9 cellular contexts compared by ENCODE assay signal in genomic region chr11:48063424-48063978, GRCh38.
DNase-seq lines count a peak whose midpoint lies in the region; ATAC-seq and TF ChIP-seq lines count a peak whose summit lies in the region.
"Had no signal": no experiment of that assay in that cellular context is flagged by ENCODE, and none has a peak within 500 bp of the region (broad histone marks: within the 10 kb centered on the region; RNA-seq: fewer than 3 reads in every experiment).

No MANE protein-coding gene starts in this region.

- peak overlapping the region in 6 of 8 donors; percentile 23 to 73 (median 57) for H3K27ac Mint-ChIP-seq in CD8-positive, alpha-beta memory T cell
- H3K27ac Mint-ChIP-seq in CD8-positive, alpha-beta T cell, result no peak overlapping the region

- peaks cover 0 to 17% (median 8%) of the 10 kb centered on the region in 3 donors for H3K36me3 Mint-ChIP-seq in CD8-positive, alpha-beta memory T cell
- peaks cover 6% of the 10 kb centered on the region for H3K36me3 Mint-ChIP-seq in CD8-positive, alpha-beta T cell

- no peaks in the 10 kb centered on the region for H3K27me3 ChIP-seq in CD8-positive, alpha-beta memory T cell (ENCODE audit: insufficient read depth, low read length, poor library complexity, severe bottlenecking)
- no peaks in the 10 kb centered on the region for H3K27me3 ChIP-seq in CD8-positive, alpha-beta T cell (ENCODE audit: insufficient read depth, low read length)

- intact Hi-C loops in CD8-positive, alpha-beta T cell (cut with DNase I, micrococcal nuclease), result no loop called here

- DNase-seq in CD8-positive, alpha-beta memory T cell, result no peak
- peak; percentile 12 for DNase-seq in RKO (ENCODE audit: low spot score)
- peak; percentile 93 for DNase-seq in fibroblast of the conjunctiva (ENCODE audit: low read depth)
- DNase-seq in pons (ENCODE audit: low spot score), result peak; percentile 74
- DNase-seq in NCI-H146 treated with DMSO at 0.1 percent for 48 hours (lab: John Stamatoyannopoulos, UW; ENCODE audit: unreplicated experiment), result no peak
- DNase-seq in CD8-positive, alpha-beta T cell, result no peak
- DNase-seq in SHP77 (lab: John Stamatoyannopoulos, UW), result no peak
- DNase-seq: NCI-H146 had no signal

- H3K4me3 Mint-ChIP-seq in CD8-positive, alpha-beta memory T cell, result no peak overlapping the region
- H3K4me3 Mint-ChIP-seq in CD8-positive, alpha-beta T cell, result no peak overlapping the region

- no peak for TF ChIP-seq CTCF in CD8-positive, alpha-beta T cell (IDR thresholded peaks at IDR 0.05)

- CTCF ChIA-PET in CD8-positive, alpha-beta memory T cell (lab: Charles Lee), result interaction anchor here (1.0 to 2.9 kb wide), 3 partner anchors 9 to 129 kb away, joined by 4 to 7 read pairs (median 6); no protein-coding TSS in a partner anchor
- CTCF ChIA-PET in CD8-positive, alpha-beta T cell (lab: Charles Lee), result interaction anchor here (1.1 to 1.8 kb wide), 5 partner anchors 9 to 129 kb away, joined by 3 to 9 read pairs (median 4); no protein-coding TSS in a partner anchor

- H3K4me1 ChIP-seq in CD8-positive, alpha-beta memory T cell (ENCODE audit: insufficient read depth, low read length), result peaks cover 41% of the 10 kb centered on the region
- H3K4me1 ChIP-seq in CD8-positive, alpha-beta T cell (ENCODE audit: insufficient read depth, low read length), result peaks cover 13% of the 10 kb centered on the region

- H3K4me1 Mint-ChIP-seq in CD8-positive, alpha-beta memory T cell, result peaks cover 40 to 68% (median 64%) of the 10 kb centered on the region in 3 donors
- H3K4me1 Mint-ChIP-seq in CD8-positive, alpha-beta T cell (ENCODE audit: low read depth), result peaks cover 39% of the 10 kb centered on the region

- no peak for ATAC-seq in GM21529 (IDR thresholded peaks at IDR 0.05; ENCODE audit: unreplicated experiment)
- no peak for ATAC-seq in CD8-positive, alpha-beta T cell

- POLR2A ChIA-PET in CD8-positive, alpha-beta memory T cell (lab: Charles Lee), result interaction anchor here (0.6 kb wide), 1 partner anchor 541 kb away, joined by 8 read pairs; no protein-coding TSS in a partner anchor
- POLR2A ChIA-PET in CD8-positive, alpha-beta T cell (lab: Charles Lee), result no interaction called here

- no peaks in the 10 kb centered on the region for H3K9me3 ChIP-seq in CD8-positive, alpha-beta memory T cell (ENCODE audit: low read length)
- no peaks in the 10 kb centered on the region for H3K9me3 ChIP-seq in CD8-positive, alpha-beta T cell (ENCODE audit: low read length)

- no peak overlapping the region for H3K27ac ChIP-seq in CD8-positive, alpha-beta memory T cell (ENCODE audit: low read depth, low read length)
- no peak overlapping the region for H3K27ac ChIP-seq in CD8-positive, alpha-beta T cell (ENCODE audit: low read depth, low read length)

- no peaks in the 10 kb centered on the region for H3K36me3 ChIP-seq in CD8-positive, alpha-beta memory T cell (ENCODE audit: insufficient read depth, low read length)
- H3K36me3 ChIP-seq in CD8-positive, alpha-beta T cell (ENCODE audit: insufficient read depth, low read length), result no peaks in the 10 kb centered on the region

- H3K27me3 Mint-ChIP-seq in CD8-positive, alpha-beta memory T cell, result peaks cover 0 to 1% of the 10 kb centered on the region in 2 donors
- H3K27me3 Mint-ChIP-seq in CD8-positive, alpha-beta T cell (ENCODE audit: low read depth), result no peaks in the 10 kb centered on the region

- H3K9me3 Mint-ChIP-seq in CD8-positive, alpha-beta memory T cell, result no peaks in the 10 kb centered on the region
- no peaks in the 10 kb centered on the region for H3K9me3 Mint-ChIP-seq in CD8-positive, alpha-beta T cell

- H3K4me3 ChIP-seq in CD8-positive, alpha-beta memory T cell (ENCODE audit: low read length), result no peak overlapping the region
- no peak overlapping the region for H3K4me3 ChIP-seq in CD8-positive, alpha-beta T cell (ENCODE audit: low read depth, low read length)

Comparison
In these comparisons a context has a peak if more than half of its experiments do, and no peak if none do; other contexts are left out.
1. DNase-seq: peak in RKO (single experiment), fibroblast of the conjunctiva (single experiment) and pons (single experiment); none in CD8-positive, alpha-beta memory T cell (0 of 5), NCI-H146 treated with DMSO at 0.1 percent for 48 hours (single experiment), CD8-positive, alpha-beta T cell (0 of 7) and SHP77 (0 of 2).